Comparison of ENCODE assay signal across 13 cellular contexts in genomic region chr17:50806141-50806643, GRCh38. TPM values are rescaled to one million over a fixed set of nuclear protein-coding genes. Genes with fewer than 3 reads are reported as not detected.
DNase-seq lines count a peak whose midpoint lies in the region; ATAC-seq and TF ChIP-seq lines count a peak whose summit lies in the region.
"Had no signal": no experiment of that assay in that cellular context is flagged by ENCODE, and none has a peak within 500 bp of the region (broad histone marks: within the 10 kb centered on the region; RNA-seq: fewer than 3 reads in every experiment).

No MANE protein-coding gene starts in this region.

- TF ChIP-seq CTCF in fibroblast of mammary gland (conservative IDR thresholded peaks at IDR 0.05; ENCODE audit: control insufficient read depth, insufficient read depth, low read depth, low read length) (peak; percentile 22), retinal pigment epithelial cell (conservative IDR thresholded peaks at IDR 0.05; ENCODE audit: low read depth, low read length) (peak; percentile 37)

- H3K4me3 ChIP-seq in fibroblast of mammary gland (ENCODE audit: control insufficient read depth, low read depth, low read length) (no peak overlapping the region), retinal pigment epithelial cell (ENCODE audit: low read length) (no peak overlapping the region)
- H3K4me3 ChIP-seq: lower lobe of right lung had no signal

- H3K4me1 Mint-ChIP-seq in T-helper 17 cell: no peaks in the 10 kb centered on the region

- no peak overlapping the region for H3K4me3 Mint-ChIP-seq in T-helper 17 cell

- DNase-seq in NCI-H2029 (lab: John Stamatoyannopoulos, UW) (peak; percentile 5), NCI-H2029 treated with DMSO at 0.1 percent for 48 hours (lab: John Stamatoyannopoulos, UW) (no peak), NCI-H774 (lab: John Stamatoyannopoulos, UW) (peak; percentile 15), fibroblast of mammary gland (ENCODE audit: low read depth) (peak; percentile 47), retinal pigment epithelial cell (ENCODE audit: low read depth) (no peak), NOMO-1 treated with dmso at 0.1 percent for 144 hours (lab: John Stamatoyannopoulos, UW; ENCODE audit: unreplicated experiment) (no peak), T-helper 17 cell (no peak)
- DNase-seq: activated effector memory CD4-positive, alpha-beta T cell treated with anti-CD3 and anti-CD28 coated beads, Interleukin-2, amount 50 U/mL, for 16 hours; DMS79; lower lobe of right lung; stimulated activated CD4-positive, alpha-beta T cell treated with anti-CD3 and anti-CD28 coated beads, Interleukin-2, amount 100 ng/mL, for 48 hours had no signal

- no peaks in the 10 kb centered on the region for H3K36me3 Mint-ChIP-seq in T-helper 17 cell (ENCODE audit: low read depth)

- ATAC-seq in HG03439 (IDR thresholded peaks at IDR 0.05; ENCODE audit: unreplicated experiment) (no peak), T-helper 17 cell (no peak)

- H3K27ac Mint-ChIP-seq in T-helper 17 cell: no peak overlapping the region

- H3K9me3 ChIP-seq in T-helper 17 cell (ENCODE audit: control insufficient read depth, low read length, poor library complexity, severe bottlenecking): no peaks in the 10 kb centered on the region
- H3K9me3 ChIP-seq: lower lobe of right lung had no signal

- no peaks in the 10 kb centered on the region for H3K27me3 Mint-ChIP-seq in T-helper 17 cell

RNA-seq across cellular contexts. Expression of gene WFIKKN2, which starts 29.2 kb away (rescaled TPM):
- total RNA-seq in T-helper 17 cell: not detected

RNA-seq across cellular contexts. Expression of gene ANKRD40CL, which starts 38.9 kb away (rescaled TPM):
- total RNA-seq in T-helper 17 cell: not detected
- total RNA-seq: frontal cortex, lower lobe of right lung had no signal

RNA-seq across cellular contexts. Expression of gene TOB1, which starts 60.0 kb away (rescaled TPM):
- 100 to 1,000 TPM; 226 to 358 TPM for total RNA-seq in T-helper 17 cell

Comparison
In these comparisons a context has a peak if more than half of its experiments do, and no peak if none do; other contexts are left out.
1. DNase-seq: peak in NCI-H2029 (single experiment), NCI-H774 (single experiment) and fibroblast of mammary gland (single experiment); none in NCI-H2029 treated with DMSO at 0.1 percent for 48 hours (single experiment), retinal pigment epithelial cell (single experiment), NOMO-1 treated with dmso at 0.1 percent for 144 hours (single experiment) and T-helper 17 cell (0 of 3).